1 cellular context compared by ENCODE assay signal in genomic region chr9:128635266-128636023, GRCh38.
TF ChIP-seq lines count a peak whose summit lies in the region.

No MANE protein-coding gene starts in this region.

TF ChIP-seq in K562, 482 proteins besides CTCF, POLR2A, EP300 and RAD21 (continued from another document and continues in another):
- TF ChIP-seq ZNF311 (CRISPR knock-in tag; IDR thresholded peaks at IDR 0.05) (no peak), RUNX1 (IDR thresholded peaks at IDR 0.05; ENCODE audit: low read depth) (no peak), ZNF24 (IDR thresholded peaks at IDR 0.05) (no peak), MCM2 (IDR thresholded peaks at IDR 0.05; ENCODE audit: low read depth) (no peak), GABPB1 (CRISPR knock-in tag; IDR thresholded peaks at IDR 0.05) (0 out of 2 replicates have a peak, but pooled peaks have one; percentile 38), GATAD2B (IDR thresholded peaks at IDR 0.05; ENCODE audit: borderline replicate concordance) (no peak), TAF1 (IDR thresholded peaks at IDR 0.05; ENCODE audit: control insufficient read depth, extremely low read depth, insufficient read depth, low read length, severe bottlenecking) (no peak), ZNF143 (CRISPR knock-in tag; IDR thresholded peaks at IDR 0.05) (no peak), CAMTA2 (CRISPR knock-in tag; conservative IDR thresholded peaks at IDR 0.05) (no peak), HMBOX1 (IDR thresholded peaks at IDR 0.05) (no peak), ILK (tag; IDR thresholded peaks at IDR 0.05; ENCODE audit: borderline replicate concordance, low read depth) (no peak), POLR2G (IDR thresholded peaks at IDR 0.05; ENCODE audit: low read depth, low read length) (peak; percentile 39; the same call in 1 of the 2 replicates), PHB2 (IDR thresholded peaks at IDR 0.05; ENCODE audit: low read depth) (no peak), SMAD3 (CRISPR knock-in tag; conservative IDR thresholded peaks at IDR 0.05) (no peak), CEBPZ (IDR thresholded peaks at IDR 0.05; ENCODE audit: borderline replicate concordance, low read depth, low read length) (no peak), SMC3 (conservative IDR thresholded peaks at IDR 0.05; ENCODE audit: insufficient read depth, low read depth, low read length) (peak; percentile 31; the same call in 1 of the 2 replicates), MLX (CRISPR knock-in tag; conservative IDR thresholded peaks at IDR 0.05) (no peak), MEIS2 (IDR thresholded peaks at IDR 0.05; ENCODE audit: partially characterized antibody) (no peak), CBX3 (IDR thresholded peaks at IDR 0.05; ENCODE audit: borderline replicate concordance in 1 of 2, low read length in 2 of 2) (no peak), TAL1 (IDR thresholded peaks at IDR 0.05) (no peak), ZNF384 (IDR thresholded peaks at IDR 0.05; ENCODE audit: low read depth, low read length) (peak; percentile 91), TSC22D4 (tag; IDR thresholded peaks at IDR 0.05) (no peak), RBM17 (IDR thresholded peaks at IDR 0.05; ENCODE audit: borderline replicate concordance, low read depth, low read length) (no peak), ZBTB33 (CRISPR knock-in tag; IDR thresholded peaks at IDR 0.05) (peak; percentile 81), ZNF76 (CRISPR knock-in tag; IDR thresholded peaks at IDR 0.05; ENCODE audit: borderline replicate concordance) (no peak), TCF7 (IDR thresholded peaks at IDR 0.05; ENCODE audit: borderline replicate concordance) (no peak), SOX6 (IDR thresholded peaks at IDR 0.05) (no peak), ZNF592 (IDR thresholded peaks at IDR 0.05) (no peak), RBM14 (IDR thresholded peaks at IDR 0.05; ENCODE audit: borderline replicate concordance, insufficient read depth, low read depth, low read length) (no peak), MBD1 (CRISPR knock-in tag; IDR thresholded peaks at IDR 0.05) (no peak), THRAP3 (IDR thresholded peaks at IDR 0.05; ENCODE audit: borderline replicate concordance) (no peak), CTCFL (IDR thresholded peaks at IDR 0.05; ENCODE audit: borderline replicate concordance, insufficient read depth, low read depth, low read length, poor library complexity, severe bottlenecking) (peak; percentile 80), HCFC1 (IDR thresholded peaks at IDR 0.05; ENCODE audit: low read depth, low read length) (no peak), EZH2 (IDR thresholded peaks at IDR 0.05; ENCODE audit: borderline replicate concordance, low read depth, low read length) (no peak), ARID2 (IDR thresholded peaks at IDR 0.05) (no peak), SMARCB1 (IDR thresholded peaks at IDR 0.05; ENCODE audit: insufficient read length, low read depth) (no peak), SNAPC5 (CRISPR knock-in tag; IDR thresholded peaks at IDR 0.05) (no peak), HSF4 (CRISPR knock-in tag; IDR thresholded peaks at IDR 0.05; ENCODE audit: borderline replicate concordance) (no peak), HDAC6 (IDR thresholded peaks at IDR 0.05; ENCODE audit: low read depth, low read length) (no peak), TEAD4 (IDR thresholded peaks at IDR 0.05; ENCODE audit: low read length) (0 out of 2 replicates have a peak, but pooled peaks have one; percentile 18), TEAD4 (CRISPR knock-in tag; IDR thresholded peaks at IDR 0.05; ENCODE audit: borderline replicate concordance) (no peak), HMG20B (CRISPR knock-in tag; IDR thresholded peaks at IDR 0.05) (no peak), NFYB (IDR thresholded peaks at IDR 0.05; ENCODE audit: extremely low read depth, insufficient read length) (no peak), ZNF280B (CRISPR knock-in tag; IDR thresholded peaks at IDR 0.05) (no peak), FOXJ2 (tag; IDR thresholded peaks at IDR 0.05) (no peak), PTBP1 (IDR thresholded peaks at IDR 0.05; ENCODE audit: low read depth, low read length) (no peak), ATF1 (CRISPR knock-in tag; IDR thresholded peaks at IDR 0.05) (no peak), ATF1 (tag; IDR thresholded peaks at IDR 0.05) (no peak)
